Comparison of ENCODE assay signal across 8 cellular contexts in genomic region chr1:200409203-200409760, GRCh38. TPM values are rescaled to one million over a fixed set of nuclear protein-coding genes. Genes with fewer than 3 reads are reported as not detected.
DNase-seq lines count a peak whose midpoint lies in the region; ATAC-seq and TF ChIP-seq lines count a peak whose summit lies in the region.

No MANE protein-coding gene starts in this region.

- no peaks in the 10 kb centered on the region for H3K9me2 ChIP-seq in SK-N-SH

- WGBS in SK-N-SH (ENCODE audit: low lambda C conversion rate) = 3% methylated on average over 24 of the region's 41 CpGs

- H3K9ac ChIP-seq in SK-N-SH = peak overlapping the region; percentile 95

- H3K36me3 ChIP-seq in SK-N-SH (replicated peaks in 1 of 2; ENCODE audit: control insufficient read depth in 1 of 2, insufficient read depth in 2 of 2, low read length in 1 of 2) = peaks cover 44 to 46% of the 10 kb centered on the region in 2 experiments
- H3K36me3 ChIP-seq in brain microvascular endothelial cell (replicated peaks) = peaks cover 29% of the 10 kb centered on the region

- CTCF ChIA-PET in SK-N-SH (lab: Yijun Ruan, JAX) = no interaction called here

- H3K4me3 ChIP-seq in SK-N-SH (ENCODE audit: low read depth in 2 of 2, low read length in 1 of 2) = peak overlapping the region; percentile 82 to 97
- H3K4me3 ChIP-seq in brain microvascular endothelial cell (ENCODE audit: low read depth, low read length) = peak overlapping the region; percentile 90

- H3K4me1 ChIP-seq in SK-N-SH (ENCODE audit: control insufficient read depth in 1 of 2, insufficient read depth in 2 of 2, low read depth in 1 of 2, low read length in 1 of 2) = peaks cover 4 to 25% of the 10 kb centered on the region in 2 experiments; a peak in 3 of 4 replicates

- peak overlapping the region; percentile 82 to 93 for H3K27ac ChIP-seq in SK-N-SH (ENCODE audit: low read depth in 2 of 2, low read length in 1 of 2)
- peak overlapping the region; percentile 98 for H3K27ac ChIP-seq in brain microvascular endothelial cell

- no peaks in the 10 kb centered on the region for H3F3A ChIP-seq in SK-N-SH (replicated peaks; ENCODE audit: insufficient read depth)

- peaks cover 32% of the 10 kb centered on the region for H4K20me1 ChIP-seq in SK-N-SH (ENCODE audit: insufficient read depth)

- peak; percentile 27 for TF ChIP-seq CTCF in SK-N-SH (IDR thresholded peaks at IDR 0.05)
- TF ChIP-seq CTCF in brain microvascular endothelial cell (IDR thresholded peaks at IDR 0.05; ENCODE audit: low read depth, low read length, missing control alignments) = peak; percentile 31

- H3K4me2 ChIP-seq in SK-N-SH = peak overlapping the region; percentile 87

- no peaks in the 10 kb centered on the region; the same call in 1 of the 2 replicates for H3K9me3 ChIP-seq in SK-N-SH

- peaks cover 55% of the 10 kb centered on the region for H3K79me2 ChIP-seq in SK-N-SH (ENCODE audit: insufficient read depth)

- in situ Hi-C loops in brain microvascular endothelial cell (cut with HindIII; ENCODE audit: low pct_ligation_motif_present, low sequenced_read_pairs) = no loop called here

- POLR2A ChIA-PET in SK-N-SH (lab: Yijun Ruan, JAX) = interaction anchor here (1.0 kb wide), 1 partner anchor 65 kb away, joined by 4 read pairs; no protein-coding TSS in a partner anchor

- H3K27me3 ChIP-seq in SK-N-SH (ENCODE audit: insufficient read depth) (no peaks in the 10 kb centered on the region), brain microvascular endothelial cell (replicated peaks) (no peaks in the 10 kb centered on the region)

- H2AFZ ChIP-seq in SK-N-SH (ENCODE audit: low read depth) = peak overlapping the region; percentile 83; the same call in 1 of the 2 replicates

- no peak for TF ChIP-seq POLR2A in GM18505 (IDR thresholded peaks at IDR 0.05; ENCODE audit: borderline replicate concordance, extremely low read depth, insufficient read depth, insufficient read length)

- peak; percentile 25 for ATAC-seq in GM18505 (IDR thresholded peaks at IDR 0.05; ENCODE audit: unreplicated experiment)
- peak; percentile 25 for ATAC-seq in HG02678 (IDR thresholded peaks at IDR 0.05; ENCODE audit: unreplicated experiment)

- no peak for TF ChIP-seq RAD21 in SK-N-SH (IDR thresholded peaks at IDR 0.05; ENCODE audit: low read length)

- TF ChIP-seq EP300 in SK-N-SH (IDR thresholded peaks at IDR 0.05; ENCODE audit: borderline replicate concordance in 1 of 2, low read depth in 1 of 2, low read length in 1 of 2) = no peak

- DNase-seq in SK-N-SH = no peak
- DNase-seq in brain microvascular endothelial cell = peak; percentile 24
- peak; percentile 12 for DNase-seq in kidney tubule cell (ENCODE audit: low spot score)
- DNase-seq in stimulated activated CD4-positive, alpha-beta T cell treated with anti-CD3 and anti-CD28 coated beads, Interleukin-4, amount 100 ng/mL, for 24 hours = peak; percentile 36
- DNase-seq in SKM-1 treated with dmso at 0.1 percent for 144 hours (lab: John Stamatoyannopoulos, UW; ENCODE audit: unreplicated experiment) = no peak
- DNase-seq in SIG-M5 treated with dmso at 0.1 percent for 504 hours (lab: John Stamatoyannopoulos, UW; ENCODE audit: unreplicated experiment) = no peak

TF ChIP-seq in SK-N-SH, 30 proteins besides CTCF, POLR2A, EP300 and RAD21:
- TF ChIP-seq MXI1 (IDR thresholded peaks at IDR 0.05; ENCODE audit: low read depth, low read length) (no peak), POLR2AphosphoS5 (IDR thresholded peaks at IDR 0.05; ENCODE audit: low read depth, low read length) (no peak), TCF12 (IDR thresholded peaks at IDR 0.05) (no peak), TAF1 (IDR thresholded peaks at IDR 0.05; ENCODE audit: borderline replicate concordance, low read depth, low read length) (no peak), ELF1 (IDR thresholded peaks at IDR 0.05) (no peak), JUND (IDR thresholded peaks at IDR 0.05) (no peak), MEF2A (IDR thresholded peaks at IDR 0.05; ENCODE audit: borderline replicate concordance, low read depth) (no peak), RXRA (IDR thresholded peaks at IDR 0.05; ENCODE audit: borderline replicate concordance, low read depth) (no peak), GABPA (IDR thresholded peaks at IDR 0.05; ENCODE audit: low read depth) (no peak), RCOR1 (IDR thresholded peaks at IDR 0.05; ENCODE audit: low read length) (no peak), USF1 (IDR thresholded peaks at IDR 0.05; ENCODE audit: borderline replicate concordance, low read depth) (no peak), EZH2phosphoT487 (IDR thresholded peaks at IDR 0.05; ENCODE audit: borderline replicate concordance, low read depth) (no peak), NRF1 (IDR thresholded peaks at IDR 0.05; ENCODE audit: low read depth, low read length) (no peak), MAX (IDR thresholded peaks at IDR 0.05; ENCODE audit: low read depth) (no peak), FOXM1 (IDR thresholded peaks at IDR 0.05; ENCODE audit: low read depth) (no peak), REST (IDR thresholded peaks at IDR 0.05; ENCODE audit: low read depth, low read length) (no peak)
- TF ChIP-seq, protein P1, sequence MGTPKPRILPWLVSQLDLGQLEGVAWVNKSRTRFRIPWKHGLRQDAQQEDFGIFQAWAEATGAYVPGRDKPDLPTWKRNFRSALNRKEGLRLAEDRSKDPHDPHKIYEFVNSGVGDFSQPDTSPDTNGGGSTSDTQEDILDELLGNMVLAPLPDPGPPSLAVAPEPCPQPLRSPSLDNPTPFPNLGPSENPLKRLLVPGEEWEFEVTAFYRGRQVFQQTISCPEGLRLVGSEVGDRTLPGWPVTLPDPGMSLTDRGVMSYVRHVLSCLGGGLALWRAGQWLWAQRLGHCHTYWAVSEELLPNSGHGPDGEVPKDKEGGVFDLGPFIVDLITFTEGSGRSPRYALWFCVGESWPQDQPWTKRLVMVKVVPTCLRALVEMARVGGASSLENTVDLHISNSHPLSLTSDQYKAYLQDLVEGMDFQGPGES (IDR thresholded peaks at IDR 0.05; ENCODE audit: low read depth, low read length) = no peak

RNA-seq across cellular contexts. Expression of gene ZNF281, which starts 0.6 kb away (rescaled TPM):
- 3.0 and 3.8 TPM in 2 replicates for polyA plus RNA-seq in SK-N-SH (2012; rRNA removed)
- 3.8 and 4.3 TPM in 2 replicates for polyA plus RNA-seq in SK-N-SH (2012; cell fraction: cytosol; rRNA removed)
- polyA plus RNA-seq in SK-N-SH (2012; cell fraction: nucleus; rRNA removed) = 2.4 and 5.1 TPM in 2 replicates

Comparison
In these comparisons a context has a peak if more than half of its experiments do, and no peak if none do; other contexts are left out.
1. DNase-seq: peak in brain microvascular endothelial cell (single experiment), kidney tubule cell (single experiment) and stimulated activated CD4-positive, alpha-beta T cell treated with anti-CD3 and anti-CD28 coated beads, Interleukin-4, amount 100 ng/mL, for 24 hours (single experiment); none in SK-N-SH (single experiment), SKM-1 treated with dmso at 0.1 percent for 144 hours (single experiment) and SIG-M5 treated with dmso at 0.1 percent for 504 hours (single experiment).